ENCODE assay signal across 1 cellular context in genomic region chr13:60148918-60149317, GRCh38.
TF ChIP-seq lines count a peak whose summit lies in the region.

No MANE protein-coding gene starts in this region.

TF ChIP-seq in GM23338, 12 proteins besides CTCF, POLR2A, EP300 and RAD21 (continued from another document):
- TF ChIP-seq ZNF462 (CRISPR knock-in tag; IDR thresholded peaks at IDR 0.05) (no peak), POLR2AphosphoS5 (IDR thresholded peaks at IDR 0.05; ENCODE audit: low read depth) (no peak), ETS1 (IDR thresholded peaks at IDR 0.05) (no peak), ZNF331 (CRISPR knock-in tag; IDR thresholded peaks at IDR 0.05; ENCODE audit: low read depth) (no peak), NANOG (IDR thresholded peaks at IDR 0.05; ENCODE audit: borderline replicate concordance) (no peak), REST (IDR thresholded peaks at IDR 0.05; ENCODE audit: unreplicated experiment) (no peak), ZNF114 (CRISPR knock-in tag; IDR thresholded peaks at IDR 0.05) (no peak), JUNB (IDR thresholded peaks at IDR 0.05; ENCODE audit: unreplicated experiment) (no peak)
